In genomic region chr5:126438267-126438666, GRCh38 we compare ENCODE assay signal across 10 cellular contexts. TPM values are rescaled to one million over a fixed set of nuclear protein-coding genes. Genes with fewer than 3 reads are reported as not detected.
DNase-seq lines count a peak whose midpoint lies in the region; ATAC-seq and TF ChIP-seq lines count a peak whose summit lies in the region.
"Had no signal": no experiment of that assay in that cellular context is flagged by ENCODE, and none has a peak within 500 bp of the region (broad histone marks: within the 10 kb centered on the region; RNA-seq: fewer than 3 reads in every experiment).

No MANE protein-coding gene starts in this region.

- no peak for TF ChIP-seq CTCF in GM06990 (IDR thresholded peaks at IDR 0.05; ENCODE audit: insufficient read depth, low read length, poor library complexity, severe bottlenecking)
- TF ChIP-seq CTCF in A673 (conservative IDR thresholded peaks at IDR 0.05; ENCODE audit: low read depth, low read length): no peak

- intact Hi-C loops in A673 (cut with micrococcal nuclease; ENCODE audit: unreplicated experiment): no loop called here

- no peaks in the 10 kb centered on the region for H3K4me1 ChIP-seq in A673 (ENCODE audit: insufficient read depth, low read length, poor library complexity, severe bottlenecking)
- H3K4me1 ChIP-seq: BE2C had no signal

- POLR2A ChIA-PET in A673 (lab: Charles Lee; ENCODE audit: low non-redundant PET) (no interaction called here), HEK293T (lab: Yijun Ruan, JAX) (no interaction called here)
- POLR2A ChIA-PET in naive thymus-derived CD8-positive, alpha-beta T cell (lab: Charles Lee): no interaction called here

- DNase-seq in GM06990 (ENCODE audit: extremely low read depth, insufficient read length): peak; percentile 64
- peak; percentile 48 for DNase-seq in MV-4-11 (lab: John Stamatoyannopoulos, UW)
- no peak for DNase-seq in occipital lobe (lab: John Stamatoyannopoulos, UW)
- no peak for DNase-seq in A673 (ENCODE audit: low spot score)
- no peak for DNase-seq in HEK293T (ENCODE audit: extremely low spot score)
- no peak for DNase-seq in naive thymus-derived CD8-positive, alpha-beta T cell
- DNase-seq: BE2C, midbrain had no signal

- H3K4me1 Mint-ChIP-seq in naive thymus-derived CD8-positive, alpha-beta T cell: peaks cover 4 to 14% (median 11%) of the 10 kb centered on the region in 4 donors

- peaks cover 0 to 3% (median 0%) of the 10 kb centered on the region in 9 donors for H3K9me3 Mint-ChIP-seq in naive thymus-derived CD8-positive, alpha-beta T cell

- ATAC-seq in GM19035 (IDR thresholded peaks at IDR 0.05; ENCODE audit: unreplicated experiment): peak; percentile 84
- ATAC-seq in HG02798 (IDR thresholded peaks at IDR 0.05; ENCODE audit: poor library complexity, unreplicated experiment): peak; percentile 91
- no peak for ATAC-seq in naive thymus-derived CD8-positive, alpha-beta T cell

- BruUV-seq in A673 (replicated peaks; lab: Mats Ljungman, UMichigan): no TSS peak

- CTCF ChIA-PET in A673 (lab: Charles Lee) (no interaction called here), HEK293T (lab: Yijun Ruan, JAX) (no interaction called here)

- H3K9me3 ChIP-seq in A673 (ENCODE audit: low read depth, low read length, poor library complexity, severe bottlenecking): no peaks in the 10 kb centered on the region
- H3K9me3 ChIP-seq: BE2C had no signal

- no peaks in the 10 kb centered on the region for H3K27me3 Mint-ChIP-seq in naive thymus-derived CD8-positive, alpha-beta T cell

- H3K4me3 Mint-ChIP-seq in naive thymus-derived CD8-positive, alpha-beta T cell: no peak overlapping the region

- H3K36me3 Mint-ChIP-seq in naive thymus-derived CD8-positive, alpha-beta T cell: peaks cover 14 to 33% (median 25%) of the 10 kb centered on the region in 3 donors

- no peaks in the 10 kb centered on the region; the same call in 1 of the 2 replicates for H3K36me3 ChIP-seq in GM06990 (ENCODE audit: control insufficient read depth, insufficient read depth, low read length)
- no peaks in the 10 kb centered on the region for H3K36me3 ChIP-seq in A673 (ENCODE audit: insufficient read depth, low read length, poor library complexity, severe bottlenecking)
- H3K36me3 ChIP-seq: BE2C had no signal

- H3K27ac Mint-ChIP-seq in naive thymus-derived CD8-positive, alpha-beta T cell: peak overlapping the region in 3 of 10 donors; percentile 3 to 61 (median 18)

- H3K4me3 ChIP-seq in GM06990 (replicated peaks; ENCODE audit: low read depth, low read length): no peak overlapping the region
- H3K4me3 ChIP-seq in A673 (ENCODE audit: low read depth, low read length, poor library complexity, severe bottlenecking): no peak overlapping the region

- H3K27me3 ChIP-seq in GM06990 (replicated peaks; ENCODE audit: control insufficient read depth, insufficient read depth, low read length) (no peaks in the 10 kb centered on the region), A673 (replicated peaks; ENCODE audit: insufficient read depth, low read depth, low read length, poor library complexity) (no peaks in the 10 kb centered on the region)
- H3K27me3 ChIP-seq: BE2C had no signal

- no peak overlapping the region for H3K27ac ChIP-seq in A673 (ENCODE audit: low read depth, low read length, poor library complexity, severe bottlenecking)

TF ChIP-seq in HEK293T, 16 proteins besides CTCF, POLR2A, EP300 and RAD21:
- TF ChIP-seq LEF1 (IDR thresholded peaks at IDR 0.05; ENCODE audit: borderline replicate concordance): no peak
- no peak for TF ChIP-seq BHLHE40 (IDR thresholded peaks at IDR 0.05; ENCODE audit: borderline replicate concordance)
- no peak for TF ChIP-seq PKNOX1 (IDR thresholded peaks at IDR 0.05)
- TF ChIP-seq CTBP1 (IDR thresholded peaks at IDR 0.05; ENCODE audit: borderline replicate concordance): no peak
- TF ChIP-seq FOXK2 (IDR thresholded peaks at IDR 0.05): no peak
- TF ChIP-seq ELF4 (IDR thresholded peaks at IDR 0.05): no peak
- no peak for TF ChIP-seq SP1 (IDR thresholded peaks at IDR 0.05)
- TF ChIP-seq ARNT (IDR thresholded peaks at IDR 0.05): no peak
- TF ChIP-seq FOXM1 (IDR thresholded peaks at IDR 0.05; ENCODE audit: borderline replicate concordance): no peak
- no peak for TF ChIP-seq NFRKB (IDR thresholded peaks at IDR 0.05)
- no peak for TF ChIP-seq FOXA1 (IDR thresholded peaks at IDR 0.05)
- no peak for TF ChIP-seq SUZ12 (IDR thresholded peaks at IDR 0.05)
- no peak for TF ChIP-seq ZNF384 (IDR thresholded peaks at IDR 0.05)
- no peak for TF ChIP-seq L3MBTL2 (conservative IDR thresholded peaks at IDR 0.05)
- TF ChIP-seq HDGF (IDR thresholded peaks at IDR 0.05; ENCODE audit: borderline replicate concordance): no peak
- no peak for TF ChIP-seq TARDBP (IDR thresholded peaks at IDR 0.05)

RNA-seq across cellular contexts. Expression of gene GRAMD2B, which starts 15.1 kb away (rescaled TPM):
- total RNA-seq in occipital lobe (11.2 TPM), A673 (2021) (2.1 and 2.6 TPM in 2 replicates)
- 1 to 10 TPM; 5.0 to 6.6 TPM for total RNA-seq in naive thymus-derived CD8-positive, alpha-beta T cell
- 1 to 10 TPM; 5.3 to 7.1 (median 6.0) TPM for polyA plus RNA-seq in naive thymus-derived CD8-positive, alpha-beta T cell

Comparison
In these comparisons a context has a peak if more than half of its experiments do, and no peak if none do; other contexts are left out.
1. DNase-seq: peak in GM06990 (single experiment) and MV-4-11 (single experiment); none in occipital lobe (single experiment), A673 (single experiment), HEK293T (single experiment) and naive thymus-derived CD8-positive, alpha-beta T cell (0 of 10).
2. ATAC-seq: peak in GM19035 (single experiment) and HG02798 (single experiment); none in naive thymus-derived CD8-positive, alpha-beta T cell (0 of 2).